In genomic region chr3:64289622-64290021, GRCh38 we compare ENCODE assay signal across 24 cellular contexts.
DNase-seq lines count a peak whose midpoint lies in the region; ATAC-seq and TF ChIP-seq lines count a peak whose summit lies in the region.
"Had no signal": no experiment of that assay in that cellular context is flagged by ENCODE, and none has a peak within 500 bp of the region (broad histone marks: within the 10 kb centered on the region; RNA-seq: fewer than 3 reads in every experiment).

No MANE protein-coding gene starts in this region.

- peaks cover 0 to 11% of the 10 kb centered on the region in 2 experiments; a peak in 2 of 4 replicates for H3K79me1 ChIP-seq in IMR-90 (ENCODE audit: low read depth in 1 of 2, low read length in 2 of 2)

- H3K14ac ChIP-seq in IMR-90 (replicated peaks; ENCODE audit: low read depth, low read length): no peak overlapping the region

- H3K27me3 ChIP-seq in IMR-90 (ENCODE audit: control insufficient read depth, insufficient read depth, low read length) (no peaks in the 10 kb centered on the region), neural cell (ENCODE audit: insufficient read depth, low read depth, low read length) (no peaks in the 10 kb centered on the region)
- H3K27me3 ChIP-seq: BE2C; BLaER1 treated with 17β-estradiol and CSF1 and Interleukin-3, amounts not matched to agents 10 nM and 100 nM had no signal

- DNase-seq in IMR-90: no peak
- DNase-seq in NCI-H69 (lab: John Stamatoyannopoulos, UW): peak; percentile 66
- no peak for DNase-seq in nucleus accumbens (lab: John Stamatoyannopoulos, UW)
- no peak for DNase-seq in NCI-H187 treated with DMSO at 0.1 percent for 48 hours (lab: John Stamatoyannopoulos, UW)
- DNase-seq in T1000 (lab: John Stamatoyannopoulos, UW): no peak
- DNase-seq: 8988T; ACHN; AML-193; BE2C; CD4-positive, alpha-beta T cell; CD8-positive, alpha-beta memory T cell; DMS 273 treated with DMSO at 0.1 percent for 48 hours; DMS79; EL; GDM1; H9; HFFc6 had no signal

- H3F3A ChIP-seq in neural cell (ENCODE audit: insufficient read depth, low read length, poor library complexity, severe bottlenecking): no peaks in the 10 kb centered on the region

- H3K9me1 ChIP-seq in IMR-90 (ENCODE audit: insufficient read depth, low read length): peaks cover 13% of the 10 kb centered on the region

- H3K79me2 ChIP-seq in neural cell (replicated peaks; ENCODE audit: insufficient read depth, low read length): no peaks in the 10 kb centered on the region

- no peak overlapping the region for H3K56ac ChIP-seq in IMR-90 (ENCODE audit: extremely low read depth, insufficient read depth, low read length)

- CTCF ChIA-PET in IMR-90 (lab: Yijun Ruan, JAX): no interaction called here

- H3K27ac ChIP-seq in IMR-90 (ENCODE audit: insufficient read depth, low read length) (no peak overlapping the region), neural cell (ENCODE audit: low read length) (no peak overlapping the region)
- H3K27ac ChIP-seq: BLaER1 treated with 17β-estradiol and CSF1 and Interleukin-3, amounts not matched to agents 10 nM and 100 nM had no signal

- H2BK120ac ChIP-seq in IMR-90 (ENCODE audit: low read depth, low read length): 0 out of 2 replicates have a peak overlapping the region, but pooled peaks have one; percentile 42

- H3K4me1 ChIP-seq in IMR-90 (ENCODE audit: control insufficient read depth, insufficient read depth, low read length): peaks cover 9% of the 10 kb centered on the region
- H3K4me1 ChIP-seq: BE2C had no signal

- no peak for ATAC-seq in IMR-90 (ENCODE audit: low read depth)
- ATAC-seq in HG02973 (IDR thresholded peaks at IDR 0.05; ENCODE audit: unreplicated experiment): no peak
- ATAC-seq: A549, GM12878, GM23338, HCT116 had no signal

- no peak overlapping the region for H2AFZ ChIP-seq in IMR-90 (replicated peaks; ENCODE audit: low read length, poor library complexity)
- no peak overlapping the region for H2AFZ ChIP-seq in neural cell (ENCODE audit: low read depth, low read length)
- H2AFZ ChIP-seq: GM23338 had no signal

- TF ChIP-seq RAD21 in IMR-90 (IDR thresholded peaks at IDR 0.05; ENCODE audit: low read length) (no peak), neural cell (conservative IDR thresholded peaks at IDR 0.05) (no peak)

- H3K4me3 ChIP-seq in IMR-90 (ENCODE audit: insufficient read depth, low read depth, low read length): no peak overlapping the region
- no peak overlapping the region for H3K4me3 ChIP-seq in neural cell (ENCODE audit: low read length)
- H3K4me3 ChIP-seq: A549; BLaER1 treated with 17β-estradiol and CSF1 and Interleukin-3, amounts not matched to agents 10 nM and 100 nM; GM12878; GM23338 had no signal

- H3K4ac ChIP-seq in IMR-90 (ENCODE audit: low read depth, low read length): no peak overlapping the region

- POLR2A ChIA-PET in IMR-90 (lab: Charles Lee; ENCODE audit: unreplicated experiment): no interaction called here

- no peak overlapping the region for H4K5ac ChIP-seq in IMR-90 (ENCODE audit: low read depth, low read length)

- no peaks in the 10 kb centered on the region for H3K9me2 ChIP-seq in neural cell (ENCODE audit: insufficient read depth, low read length)

- H4K20me1 ChIP-seq in IMR-90 (ENCODE audit: insufficient read depth, low read length) (no peaks in the 10 kb centered on the region), neural cell (ENCODE audit: insufficient read depth) (no peaks in the 10 kb centered on the region)
- H4K20me1 ChIP-seq: BLaER1 treated with 17β-estradiol and CSF1 and Interleukin-3, amounts not matched to agents 10 nM and 100 nM had no signal

- BruUV-seq in IMR-90 (replicated peaks; lab: Mats Ljungman, UMichigan): no TSS peak

- H3K4me2 ChIP-seq in IMR-90 (ENCODE audit: low read depth, low read length) (no peak overlapping the region), neural cell (ENCODE audit: low read length) (no peak overlapping the region)
- H3K4me2 ChIP-seq: A549; BLaER1 treated with 17β-estradiol and CSF1 and Interleukin-3, amounts not matched to agents 10 nM and 100 nM; GM23338 had no signal

- no peak overlapping the region for H2BK15ac ChIP-seq in IMR-90 (ENCODE audit: low read depth, low read length)

- no peak overlapping the region for H3K23ac ChIP-seq in IMR-90 (ENCODE audit: low read depth, low read length)

- no peak overlapping the region for H4K91ac ChIP-seq in IMR-90 (ENCODE audit: insufficient read depth, low read depth, low read length)

- H3K9me3 ChIP-seq in IMR-90 (ENCODE audit: control insufficient read depth, insufficient read depth, low read length) (no peaks in the 10 kb centered on the region), neural cell (ENCODE audit: low read length) (no peaks in the 10 kb centered on the region)
- H3K9me3 ChIP-seq: A549, BE2C had no signal

- no peak for TF ChIP-seq EP300 in neural cell (conservative IDR thresholded peaks at IDR 0.05; ENCODE audit: poor library complexity, severe bottlenecking)

- H2AK9ac ChIP-seq in IMR-90 (replicated peaks; ENCODE audit: low read depth, low read length, poor library complexity): no peak overlapping the region

- in situ Hi-C loops in IMR-90 (cut with MboI; ENCODE audit: low sequenced_read_pairs): no loop called here

- intact Hi-C loops in IMR-90 (cut with micrococcal nuclease): loop anchor here (2.0 kb wide), 2 partner anchors 15 to 51 kb away; no protein-coding TSS in a partner anchor

- no peak overlapping the region for H3K18ac ChIP-seq in IMR-90 (ENCODE audit: low read depth, low read length)

- dilution Hi-C loops in IMR-90 (cut with HindIII; ENCODE audit: low sequenced_read_pairs, unreplicated experiment): no loop called here

- H3K9ac ChIP-seq in IMR-90 (ENCODE audit: low read depth, low read length) (no peak overlapping the region), neural cell (ENCODE audit: low read length) (no peak overlapping the region)
- H3K9ac ChIP-seq: BLaER1 treated with 17β-estradiol and CSF1 and Interleukin-3, amounts not matched to agents 10 nM and 100 nM had no signal

- H2AK5ac ChIP-seq in IMR-90 (ENCODE audit: low read depth, low read length): no peak overlapping the region

- no peak overlapping the region for H4K8ac ChIP-seq in IMR-90 (ENCODE audit: low read depth in 2 of 2, low read length in 2 of 2)

- H2BK5ac ChIP-seq in IMR-90 (ENCODE audit: low read depth, low read length, poor library complexity, severe bottlenecking): no peak overlapping the region

- no peak overlapping the region for H2BK20ac ChIP-seq in IMR-90 (ENCODE audit: low read depth, low read length)

- H3K36me3 ChIP-seq in IMR-90 (ENCODE audit: control insufficient read depth, insufficient read depth, low read length) (no peaks in the 10 kb centered on the region), neural cell (ENCODE audit: insufficient read depth, low read length) (no peaks in the 10 kb centered on the region)
- H3K36me3 ChIP-seq: BE2C; BLaER1 treated with 17β-estradiol and CSF1 and Interleukin-3, amounts not matched to agents 10 nM and 100 nM had no signal

- TF ChIP-seq CTCF in IMR-90 (conservative IDR thresholded peaks at IDR 0.05; ENCODE audit: low read depth, low read length) (no peak), neural cell (IDR thresholded peaks at IDR 0.05; ENCODE audit: poor library complexity, severe bottlenecking) (no peak)

- TF ChIP-seq POLR2A in IMR-90 (IDR thresholded peaks at IDR 0.05; ENCODE audit: low read depth, low read length): no peak

TF ChIP-seq in IMR-90, 13 proteins besides CTCF, POLR2A, EP300 and RAD21 (continues in another document):
- TF ChIP-seq USF2 (IDR thresholded peaks at IDR 0.05; ENCODE audit: low read depth, low read length) (no peak), BHLHE40 (IDR thresholded peaks at IDR 0.05; ENCODE audit: low read depth, low read length) (no peak), SMC3 (IDR thresholded peaks at IDR 0.05; ENCODE audit: low read depth, low read length) (no peak), MAFK (IDR thresholded peaks at IDR 0.05; ENCODE audit: low read depth, low read length) (no peak), CHD1 (IDR thresholded peaks at IDR 0.05; ENCODE audit: low read depth, low read length) (no peak), RCOR1 (IDR thresholded peaks at IDR 0.05; ENCODE audit: insufficient replicate concordance, low read length) (no peak), MAZ (IDR thresholded peaks at IDR 0.05; ENCODE audit: borderline replicate concordance, low read depth, low read length) (no peak), FOS (IDR thresholded peaks at IDR 0.05; ENCODE audit: low read depth, low read length) (no peak), CEBPB (IDR thresholded peaks at IDR 0.05; ENCODE audit: low read depth, low read length) (no peak)

TF ChIP-seq in neural cell, 6 proteins besides CTCF, POLR2A, EP300 and RAD21:
- TF ChIP-seq EZH2 (IDR thresholded peaks at IDR 0.05; ENCODE audit: borderline replicate concordance, insufficient read depth, low read length, poor library complexity, severe bottlenecking) (no peak), POLR2AphosphoS5 (IDR thresholded peaks at IDR 0.05) (peak; percentile 27), TAF1 (IDR thresholded peaks at IDR 0.05; ENCODE audit: low read depth) (no peak), SMC3 (conservative IDR thresholded peaks at IDR 0.05; ENCODE audit: poor library complexity) (no peak), MXI1 (conservative IDR thresholded peaks at IDR 0.05; ENCODE audit: poor library complexity, severe bottlenecking) (no peak)
